In the genomic region with DNA sequence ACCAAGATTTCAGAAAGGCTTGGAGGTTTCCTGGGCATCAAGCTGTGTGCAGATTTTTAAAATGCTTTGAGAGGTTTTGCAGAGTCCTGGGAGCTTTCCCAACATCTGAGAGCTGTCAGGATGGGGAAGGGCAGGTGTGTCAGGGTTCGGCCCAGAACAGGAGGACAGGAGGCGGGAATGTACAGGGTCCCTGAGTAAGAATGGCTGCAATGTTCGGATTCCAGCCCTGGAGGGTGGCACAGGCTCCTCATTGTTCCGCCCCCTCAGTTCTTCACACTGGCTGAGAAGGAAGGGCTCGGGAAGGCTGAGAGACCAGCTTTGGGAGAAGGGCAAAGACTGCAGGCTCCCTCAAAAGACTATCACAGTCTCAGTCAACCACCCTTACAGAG, we compare ENCODE assay signal across 20 cellular contexts. TPM values are rescaled to one million over a fixed set of nuclear protein-coding genes. Genes with fewer than 3 reads are reported as not detected.
DNase-seq lines count a peak whose midpoint lies in the region; ATAC-seq and TF ChIP-seq lines count a peak whose summit lies in the region.
"Had no signal": no experiment of that assay in that cellular context is flagged by ENCODE, and none has a peak within 500 bp of the region (broad histone marks: within the 10 kb centered on the region; RNA-seq: fewer than 3 reads in every experiment).

No MANE protein-coding gene starts in this region.

- no peak overlapping the region for H3K27ac Mint-ChIP-seq in MCF 10A (ENCODE audit: low read depth, unreplicated experiment)
- H3K27ac Mint-ChIP-seq: IgD-negative memory B cell had no signal

- no TSS peak for BruUV-seq in MCF 10A (replicated peaks; lab: Mats Ljungman, UMichigan)

- no peaks in the 10 kb centered on the region for H3K36me3 Mint-ChIP-seq in MCF 10A (ENCODE audit: insufficient read depth, unreplicated experiment)
- H3K36me3 Mint-ChIP-seq: CD4-positive, alpha-beta memory T cell; IgD-negative memory B cell had no signal

- H3K27me3 Mint-ChIP-seq in MCF 10A (ENCODE audit: insufficient read depth, unreplicated experiment): no peaks in the 10 kb centered on the region

- H3K27ac ChIP-seq in breast epithelium (peak overlapping the region; percentile 58 to 63), lower lobe of right lung (no peak overlapping the region)
- H3K27ac ChIP-seq: 22Rv1 had no signal

- no peaks in the 10 kb centered on the region for H3K9me3 Mint-ChIP-seq in MCF 10A (ENCODE audit: unreplicated experiment)
- H3K9me3 Mint-ChIP-seq: CD4-positive, alpha-beta memory T cell; IgD-negative memory B cell had no signal

- H3K27me3 ChIP-seq in breast epithelium (no peaks in the 10 kb centered on the region), lower lobe of right lung (ENCODE audit: low read depth) (no peaks in the 10 kb centered on the region)

- intact Hi-C loops in breast epithelium (cut with DNase I; ENCODE audit: low total_unique reads): no loop called here
- intact Hi-C loops in MCF 10A (cut with micrococcal nuclease): loop anchor here (10.0 kb wide), 1 partner anchor 511 kb away; no protein-coding TSS in a partner anchor
- intact Hi-C loops in lower lobe of right lung (cut with DNase I): no loop called here
- intact Hi-C loops in sciatic nerve (cut with DNase I): no loop called here

- H3K4me3 ChIP-seq in breast epithelium: no peak overlapping the region
- no peak overlapping the region for H3K4me3 ChIP-seq in lower lobe of right lung

- TF ChIP-seq CTCF in breast epithelium (IDR thresholded peaks at IDR 0.05): no peak
- no peak for TF ChIP-seq CTCF in MCF 10A (IDR thresholded peaks at IDR 0.05; ENCODE audit: unreplicated experiment)
- TF ChIP-seq CTCF in lower lobe of right lung (IDR thresholded peaks at IDR 0.05): no peak

- CTCF ChIA-PET in MCF 10A (lab: Yijun Ruan, JAX): interaction anchor here (0.6 to 1.8 kb wide), 5 partner anchors 78 to 510 kb away, joined by 3 to 6 read pairs (median 3); no protein-coding TSS in a partner anchor

- H3K36me3 ChIP-seq in breast epithelium (no peaks in the 10 kb centered on the region), lower lobe of right lung (no peaks in the 10 kb centered on the region)

- H3K4me3 Mint-ChIP-seq in MCF 10A (ENCODE audit: unreplicated experiment): no peak overlapping the region
- H3K4me3 Mint-ChIP-seq: CD4-positive, alpha-beta memory T cell; IgD-negative memory B cell had no signal

- H3K9me3 ChIP-seq in breast epithelium (no peaks in the 10 kb centered on the region), lower lobe of right lung (no peaks in the 10 kb centered on the region)

- POLR2A ChIA-PET in MCF 10A (lab: Yijun Ruan, JAX): no interaction called here

- ATAC-seq in lower lobe of right lung (peak; percentile 61 to 74), sciatic nerve (peak; percentile 46), HG03520 (IDR thresholded peaks at IDR 0.05; ENCODE audit: unreplicated experiment) (no peak)
- ATAC-seq: PC-3 had no signal

- no peak for TF ChIP-seq POLR2A in breast epithelium (IDR thresholded peaks at IDR 0.05)

- peaks cover 12% of the 10 kb centered on the region for H3K4me1 Mint-ChIP-seq in MCF 10A (ENCODE audit: insufficient read depth, unreplicated experiment)

- H3K4me1 ChIP-seq in breast epithelium (peaks cover 0 to 3% of the 10 kb centered on the region in 2 donors), lower lobe of right lung (peaks cover 14% of the 10 kb centered on the region)

- peak in 1 of 2 donors; percentile 70 for DNase-seq in breast epithelium (ENCODE audit: low spot score in 2 of 2)
- DNase-seq in MCF 10A (ENCODE audit: unreplicated experiment): no peak
- DNase-seq in lower lobe of right lung: no peak
- DNase-seq in sciatic nerve (ENCODE audit: low spot score): no peak
- no peak for DNase-seq in activated CD8-positive, alpha-beta memory T cell treated with anti-CD3 and anti-CD28 coated beads, Interleukin-2, amount 50 U/mL, for 48 hours
- no peak for DNase-seq in D341Med (ENCODE audit: low spot score)
- DNase-seq in GOT3 (lab: John Stamatoyannopoulos, UW): no peak
- DNase-seq: CD4-positive, alpha-beta memory T cell; DMS79; H7; Kasumi-1; NCI-H1105 treated with DMSO at 0.1 percent for 48 hours; NCI-H187 treated with DMSO at 0.1 percent for 48 hours; NCI-H2171; NCI-H510A; PC-3 had no signal

RNA-seq across cellular contexts. Expression of a gene that starts 5.1 kb away (rescaled TPM):
- total RNA-seq in breast epithelium (1 to 10 TPM in 2 of 3 donors, under 1 TPM in 1; 0.16 to 2.2 (median 1.6) TPM), MCF 10A (2022) (0.21 and 0.29 TPM in 2 replicates), lower lobe of right lung (2.5 TPM), sciatic nerve (35.5 TPM)
- total RNA-seq: HT1080 had no signal

RNA-seq across cellular contexts. Expression of a gene that starts 17.1 kb away (rescaled TPM):
- 1 to 10 TPM; 1.5 to 2.9 (median 1.9) TPM for total RNA-seq in breast epithelium
- 9.1 and 21.1 TPM in 2 replicates for total RNA-seq in MCF 10A (2022)
- total RNA-seq in lower lobe of right lung: 2.3 TPM
- not detected for total RNA-seq in sciatic nerve

RNA-seq across cellular contexts. Expression of a gene that starts 34.5 kb away (rescaled TPM):
- 10 to 100 TPM in 1 of 3 donors, 1 to 10 TPM in 1, under 1 TPM in 1; 0.96 to 12.3 (median 2.0) TPM for total RNA-seq in breast epithelium
- 0.66 and 1.1 TPM in 2 replicates for total RNA-seq in MCF 10A (2022)
- 1.9 TPM for total RNA-seq in lower lobe of right lung
- 9.4 TPM for total RNA-seq in sciatic nerve
- total RNA-seq: H7, HT1080 had no signal

RNA-seq across cellular contexts. Expression of a gene that starts 37.5 kb away (rescaled TPM):
- total RNA-seq in breast epithelium (under 1 TPM; under 0.01 to 0.33 (median 0.15) TPM), MCF 10A (2022) (0.12 TPM in 2 replicates), lower lobe of right lung (0.27 TPM), sciatic nerve (1.2 TPM)

Comparison
In these comparisons a context has a peak if more than half of its experiments do, and no peak if none do; other contexts are left out.
1. RNA of a gene that starts 5.1 kb away (total RNA-seq): 35.5 TPM in sciatic nerve (single experiment); 2.5 TPM in lower lobe of right lung (single experiment), 0.16 to 2.2 TPM in breast epithelium and 0.21 to 0.29 TPM in MCF 10A; every median in the first group is over 10 times any median in the second.